33 cellular contexts compared by ENCODE assay signal in genomic region chr2:9649261-9649660, GRCh38.
"Had no signal": no experiment of that assay in that cellular context is flagged by ENCODE, and none has a peak within 500 bp of the region (broad histone marks: within the 10 kb centered on the region; RNA-seq: fewer than 3 reads in every experiment).

No MANE protein-coding gene starts in this region.

- H3K4me1 Mint-ChIP-seq: activated naive CD8-positive, alpha-beta T cell treated with anti-CD3 and anti-CD28 coated beads for 36 hours had no signal

- H3K4me3 ChIP-seq: adrenal gland, coronary artery, dorsolateral prefrontal cortex, heart left ventricle, lung, neural progenitor cell, right atrium auricular region, smooth muscle cell, suprapubic skin, tibial artery, upper lobe of right lung had no signal

- H3K27ac Mint-ChIP-seq: activated CD4-positive, alpha-beta memory T cell treated with anti-CD3 and anti-CD28 coated beads for 36 hours; activated CD4-positive, alpha-beta T cell treated with anti-CD3 and anti-CD28 coated beads, Interleukin-2, amount 10 ng/mL, durations not matched to agents 24 days and 14 days; activated naive CD4-positive, alpha-beta T cell treated with anti-CD3 and anti-CD28 coated beads for 36 hours; activated naive CD8-positive, alpha-beta T cell treated with anti-CD3 and anti-CD28 coated beads for 36 hours; activated T-helper 1 cell treated with anti-CD3 and anti-CD28 coated beads, Interleukin-12 subunit alpha, Interleukin-12 subunit beta, Interleukin-2, Interleukin-4 antibody, amounts not matched to agents 30 ng/mL and 10 ng/mL and 1 ng/mL, durations not matched to agents 14 hours and 24 hours and 36 hours; neural progenitor cell; stimulated activated naive B cell treated with anti-CD40 and anti-IgM and Interleukin-4, amounts not matched to agents 10 μg/mL and 1 μg/mL and 100 μg/mL, for 72 hours had no signal

- H3K36me3 ChIP-seq: adrenal gland, brain microvascular endothelial cell, heart left ventricle, neural progenitor cell, right atrium auricular region, suprapubic skin, tibial artery, upper lobe of right lung had no signal

- H3K9ac ChIP-seq: neural progenitor cell had no signal

- H3K9me3 Mint-ChIP-seq: activated CD4-positive, alpha-beta memory T cell treated with anti-CD3 and anti-CD28 coated beads for 36 hours; activated naive CD4-positive, alpha-beta T cell treated with anti-CD3 and anti-CD28 coated beads for 36 hours; activated naive CD8-positive, alpha-beta T cell treated with anti-CD3 and anti-CD28 coated beads for 36 hours; activated T-helper 1 cell treated with anti-CD3 and anti-CD28 coated beads, Interleukin-12 subunit alpha, Interleukin-12 subunit beta, Interleukin-2, Interleukin-4 antibody, amounts not matched to agents 30 ng/mL and 10 ng/mL and 1 ng/mL, durations not matched to agents 14 hours and 24 hours and 36 hours had no signal

- H2AFZ ChIP-seq: neural progenitor cell had no signal

- H3K36me3 Mint-ChIP-seq: activated CD4-positive, alpha-beta memory T cell treated with anti-CD3 and anti-CD28 coated beads for 36 hours; activated naive CD8-positive, alpha-beta T cell treated with anti-CD3 and anti-CD28 coated beads for 36 hours; natural killer cell; neural progenitor cell had no signal

- H3K27me3 Mint-ChIP-seq: activated naive CD8-positive, alpha-beta T cell treated with anti-CD3 and anti-CD28 coated beads for 36 hours had no signal

- FAIRE-seq: TTC549 had no signal

- DNase-seq: activated CD4-positive, alpha-beta memory T cell treated with anti-CD3 and anti-CD28 coated beads for 36 hours; activated CD4-positive, alpha-beta T cell treated with anti-CD3 and anti-CD28 coated beads, Interleukin-2, amount 10 ng/mL, durations not matched to agents 24 days and 14 days; activated CD4-positive, CD25-positive, alpha-beta regulatory T cell treated with anti-CD3 and anti-CD28 coated beads, Interleukin-2, amount 50 U/mL, for 72 hours; activated CD8-positive, alpha-beta memory T cell treated with anti-CD3 and anti-CD28 coated beads, Interleukin-2, amount 50 U/mL, for 4 hours; activated effector memory CD4-positive, alpha-beta T cell treated with anti-CD3 and anti-CD28 coated beads, Interleukin-2, amount 50 U/mL, for 16 hours; activated naive CD4-positive, alpha-beta T cell treated with anti-CD3 and anti-CD28 coated beads for 36 hours; activated naive CD8-positive, alpha-beta T cell treated with anti-CD3 and anti-CD28 coated beads for 36 hours; activated T-cell treated with anti-CD3 and anti-CD28 coated beads, Interleukin-2, amount 50 U/mL, for 1 hour; adrenal gland; brain microvascular endothelial cell; dorsolateral prefrontal cortex; foreskin keratinocyte; heart left ventricle; hypothalamus; mesendoderm; natural killer cell; occipital lobe; stimulated activated CD4-positive, alpha-beta T cell treated with anti-CD3 and anti-CD28 coated beads, Interleukin-1b, Interleukin-23, amount 100 ng/mL, for 48 hours; stimulated activated naive B cell treated with anti-CD40 and anti-IgM and Interleukin-4, amounts not matched to agents 10 μg/mL and 1 μg/mL and 100 μg/mL, for 72 hours; T-helper 9 cell; tibial artery; upper lobe of right lung had no signal

- H3K27ac ChIP-seq: adrenal gland, brain microvascular endothelial cell, coronary artery, foreskin keratinocyte, heart left ventricle, neural progenitor cell, right atrium auricular region, suprapubic skin, tibial artery, upper lobe of right lung, VCaP had no signal

- H3K4me1 ChIP-seq: neural progenitor cell, right atrium auricular region, tibial artery, upper lobe of right lung had no signal

- H3K27me3 ChIP-seq: adrenal gland, brain microvascular endothelial cell, dorsolateral prefrontal cortex, foreskin keratinocyte, heart left ventricle, neural progenitor cell, right atrium auricular region, suprapubic skin, upper lobe of right lung had no signal

- H3K9me3 ChIP-seq: adrenal gland, heart left ventricle, right atrium auricular region, suprapubic skin, tibial artery, upper lobe of right lung had no signal

- H3K4me2 ChIP-seq: neural progenitor cell, smooth muscle cell had no signal

- ATAC-seq: esophagus mucosa, foreskin keratinocyte, heart left ventricle, left lobe of liver, upper lobe of right lung had no signal

- H3K4me3 Mint-ChIP-seq: activated CD4-positive, alpha-beta memory T cell treated with anti-CD3 and anti-CD28 coated beads for 36 hours; activated CD4-positive, alpha-beta T cell treated with anti-CD3 and anti-CD28 coated beads, Interleukin-2, amount 10 ng/mL, durations not matched to agents 24 days and 14 days; activated naive CD4-positive, alpha-beta T cell treated with anti-CD3 and anti-CD28 coated beads for 36 hours; activated naive CD8-positive, alpha-beta T cell treated with anti-CD3 and anti-CD28 coated beads for 36 hours; activated T-helper 1 cell treated with anti-CD3 and anti-CD28 coated beads, Interleukin-12 subunit alpha, Interleukin-12 subunit beta, Interleukin-2, Interleukin-4 antibody, amounts not matched to agents 30 ng/mL and 10 ng/mL and 1 ng/mL, durations not matched to agents 14 hours and 24 hours and 36 hours; natural killer cell; neural progenitor cell; stimulated activated naive B cell treated with anti-CD40 and anti-IgM and Interleukin-4, amounts not matched to agents 10 μg/mL and 1 μg/mL and 100 μg/mL, for 72 hours had no signal
